Comparison of ENCODE assay signal across 1 cellular context in genomic region chr19:49869009-49869483, GRCh38.
TF ChIP-seq lines count a peak whose summit lies in the region.

No MANE protein-coding gene starts in this region.

TF ChIP-seq in HepG2, 621 proteins besides CTCF, POLR2A, EP300 and RAD21 (continued from another document and continues in another):
- TF ChIP-seq FUBP1 (CRISPR knock-in tag; IDR thresholded peaks at IDR 0.05; ENCODE audit: borderline replicate concordance) (no peak), NR2C2 (CRISPR knock-in tag; IDR thresholded peaks at IDR 0.05; ENCODE audit: borderline replicate concordance) (no peak), ZNF724P (CRISPR knock-in tag; IDR thresholded peaks at IDR 0.05; ENCODE audit: borderline replicate concordance) (no peak), ATF1 (CRISPR knock-in tag; IDR thresholded peaks at IDR 0.05) (no peak), CENPBD1 (CRISPR knock-in tag; IDR thresholded peaks at IDR 0.05; ENCODE audit: borderline replicate concordance, low read depth) (no peak), KAT2B (IDR thresholded peaks at IDR 0.05; ENCODE audit: borderline replicate concordance, low read depth, low read length) (no peak), ZNF510 (CRISPR knock-in tag; IDR thresholded peaks at IDR 0.05; ENCODE audit: low read depth) (0 out of 2 replicates have a peak, but pooled peaks have one; percentile 56), STAG1 (CRISPR knock-in tag; IDR thresholded peaks at IDR 0.05) (no peak), MTA1 (CRISPR knock-in tag; IDR thresholded peaks at IDR 0.05; ENCODE audit: borderline replicate concordance) (peak; percentile 38; the same call in 1 of the 2 replicates), ZNF263 (CRISPR knock-in tag; IDR thresholded peaks at IDR 0.05) (no peak), SIX1 (CRISPR knock-in tag; IDR thresholded peaks at IDR 0.05; ENCODE audit: borderline replicate concordance) (no peak), ZNF772 (CRISPR knock-in tag; IDR thresholded peaks at IDR 0.05) (no peak), FOXJ3 (CRISPR knock-in tag; IDR thresholded peaks at IDR 0.05; ENCODE audit: borderline replicate concordance) (no peak), ZFP36L1 (CRISPR knock-in tag; IDR thresholded peaks at IDR 0.05) (no peak), NRL (CRISPR knock-in tag; IDR thresholded peaks at IDR 0.05; ENCODE audit: borderline replicate concordance) (no peak), SRY (CRISPR knock-in tag; IDR thresholded peaks at IDR 0.05) (no peak), CREB1 (IDR thresholded peaks at IDR 0.05) (no peak), CREB1 (CRISPR knock-in tag; IDR thresholded peaks at IDR 0.05) (no peak), HNRNPK (IDR thresholded peaks at IDR 0.05; ENCODE audit: low read depth, low read length, poor library complexity, severe bottlenecking) (no peak), FOXK2 (IDR thresholded peaks at IDR 0.05) (no peak), GTF3A (CRISPR knock-in tag; conservative IDR thresholded peaks at IDR 0.05) (no peak), ZBTB34 (CRISPR knock-in tag; IDR thresholded peaks at IDR 0.05) (no peak), ZBTB49 (CRISPR knock-in tag; IDR thresholded peaks at IDR 0.05; ENCODE audit: borderline replicate concordance) (no peak), ZNF317 (CRISPR knock-in tag; IDR thresholded peaks at IDR 0.05) (no peak), ZEB1 (IDR thresholded peaks at IDR 0.05; ENCODE audit: insufficient replicate concordance, low read depth) (peak; percentile 72), PHF8 (CRISPR knock-in tag; IDR thresholded peaks at IDR 0.05) (no peak), TSC22D2 (CRISPR knock-in tag; IDR thresholded peaks at IDR 0.05; ENCODE audit: borderline replicate concordance) (no peak), ZNF605 (CRISPR knock-in tag; IDR thresholded peaks at IDR 0.05) (peak; percentile 11; the same call in 1 of the 2 replicates), HNRNPLL (IDR thresholded peaks at IDR 0.05; ENCODE audit: low read depth, low read length, poor library complexity, severe bottlenecking) (no peak), PATZ1 (CRISPR knock-in tag; IDR thresholded peaks at IDR 0.05) (peak; percentile 78), ARNT2 (CRISPR knock-in tag; IDR thresholded peaks at IDR 0.05; ENCODE audit: low read depth) (no peak), MAFF (IDR thresholded peaks at IDR 0.05; ENCODE audit: low read depth, low read length) (no peak), ZNF414 (CRISPR knock-in tag; IDR thresholded peaks at IDR 0.05) (no peak), ZNF709 (CRISPR knock-in tag; IDR thresholded peaks at IDR 0.05) (no peak), ZNF766 (CRISPR knock-in tag; IDR thresholded peaks at IDR 0.05; ENCODE audit: borderline replicate concordance) (no peak)
- TF ChIP-seq, protein P1, sequence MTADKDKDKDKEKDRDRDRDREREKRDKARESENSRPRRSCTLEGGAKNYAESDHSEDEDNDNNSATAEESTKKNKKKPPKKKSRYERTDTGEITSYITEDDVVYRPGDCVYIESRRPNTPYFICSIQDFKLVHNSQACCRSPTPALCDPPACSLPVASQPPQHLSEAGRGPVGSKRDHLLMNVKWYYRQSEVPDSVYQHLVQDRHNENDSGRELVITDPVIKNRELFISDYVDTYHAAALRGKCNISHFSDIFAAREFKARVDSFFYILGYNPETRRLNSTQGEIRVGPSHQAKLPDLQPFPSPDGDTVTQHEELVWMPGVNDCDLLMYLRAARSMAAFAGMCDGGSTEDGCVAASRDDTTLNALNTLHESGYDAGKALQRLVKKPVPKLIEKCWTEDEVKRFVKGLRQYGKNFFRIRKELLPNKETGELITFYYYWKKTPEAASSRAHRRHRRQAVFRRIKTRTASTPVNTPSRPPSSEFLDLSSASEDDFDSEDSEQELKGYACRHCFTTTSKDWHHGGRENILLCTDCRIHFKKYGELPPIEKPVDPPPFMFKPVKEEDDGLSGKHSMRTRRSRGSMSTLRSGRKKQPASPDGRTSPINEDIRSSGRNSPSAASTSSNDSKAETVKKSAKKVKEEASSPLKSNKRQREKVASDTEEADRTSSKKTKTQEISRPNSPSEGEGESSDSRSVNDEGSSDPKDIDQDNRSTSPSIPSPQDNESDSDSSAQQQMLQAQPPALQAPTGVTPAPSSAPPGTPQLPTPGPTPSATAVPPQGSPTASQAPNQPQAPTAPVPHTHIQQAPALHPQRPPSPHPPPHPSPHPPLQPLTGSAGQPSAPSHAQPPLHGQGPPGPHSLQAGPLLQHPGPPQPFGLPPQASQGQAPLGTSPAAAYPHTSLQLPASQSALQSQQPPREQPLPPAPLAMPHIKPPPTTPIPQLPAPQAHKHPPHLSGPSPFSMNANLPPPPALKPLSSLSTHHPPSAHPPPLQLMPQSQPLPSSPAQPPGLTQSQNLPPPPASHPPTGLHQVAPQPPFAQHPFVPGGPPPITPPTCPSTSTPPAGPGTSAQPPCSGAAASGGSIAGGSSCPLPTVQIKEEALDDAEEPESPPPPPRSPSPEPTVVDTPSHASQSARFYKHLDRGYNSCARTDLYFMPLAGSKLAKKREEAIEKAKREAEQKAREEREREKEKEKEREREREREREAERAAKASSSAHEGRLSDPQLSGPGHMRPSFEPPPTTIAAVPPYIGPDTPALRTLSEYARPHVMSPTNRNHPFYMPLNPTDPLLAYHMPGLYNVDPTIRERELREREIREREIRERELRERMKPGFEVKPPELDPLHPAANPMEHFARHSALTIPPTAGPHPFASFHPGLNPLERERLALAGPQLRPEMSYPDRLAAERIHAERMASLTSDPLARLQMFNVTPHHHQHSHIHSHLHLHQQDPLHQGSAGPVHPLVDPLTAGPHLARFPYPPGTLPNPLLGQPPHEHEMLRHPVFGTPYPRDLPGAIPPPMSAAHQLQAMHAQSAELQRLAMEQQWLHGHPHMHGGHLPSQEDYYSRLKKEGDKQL (CRISPR knock-in tag; IDR thresholded peaks at IDR 0.05; ENCODE audit: low read depth): no peak
- TF ChIP-seq, protein P2, sequence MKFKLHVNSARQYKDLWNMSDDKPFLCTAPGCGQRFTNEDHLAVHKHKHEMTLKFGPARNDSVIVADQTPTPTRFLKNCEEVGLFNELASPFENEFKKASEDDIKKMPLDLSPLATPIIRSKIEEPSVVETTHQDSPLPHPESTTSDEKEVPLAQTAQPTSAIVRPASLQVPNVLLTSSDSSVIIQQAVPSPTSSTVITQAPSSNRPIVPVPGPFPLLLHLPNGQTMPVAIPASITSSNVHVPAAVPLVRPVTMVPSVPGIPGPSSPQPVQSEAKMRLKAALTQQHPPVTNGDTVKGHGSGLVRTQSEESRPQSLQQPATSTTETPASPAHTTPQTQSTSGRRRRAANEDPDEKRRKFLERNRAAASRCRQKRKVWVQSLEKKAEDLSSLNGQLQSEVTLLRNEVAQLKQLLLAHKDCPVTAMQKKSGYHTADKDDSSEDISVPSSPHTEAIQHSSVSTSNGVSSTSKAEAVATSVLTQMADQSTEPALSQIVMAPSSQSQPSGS (CRISPR knock-in tag; IDR thresholded peaks at IDR 0.05): no peak
- TF ChIP-seq, protein P3, sequence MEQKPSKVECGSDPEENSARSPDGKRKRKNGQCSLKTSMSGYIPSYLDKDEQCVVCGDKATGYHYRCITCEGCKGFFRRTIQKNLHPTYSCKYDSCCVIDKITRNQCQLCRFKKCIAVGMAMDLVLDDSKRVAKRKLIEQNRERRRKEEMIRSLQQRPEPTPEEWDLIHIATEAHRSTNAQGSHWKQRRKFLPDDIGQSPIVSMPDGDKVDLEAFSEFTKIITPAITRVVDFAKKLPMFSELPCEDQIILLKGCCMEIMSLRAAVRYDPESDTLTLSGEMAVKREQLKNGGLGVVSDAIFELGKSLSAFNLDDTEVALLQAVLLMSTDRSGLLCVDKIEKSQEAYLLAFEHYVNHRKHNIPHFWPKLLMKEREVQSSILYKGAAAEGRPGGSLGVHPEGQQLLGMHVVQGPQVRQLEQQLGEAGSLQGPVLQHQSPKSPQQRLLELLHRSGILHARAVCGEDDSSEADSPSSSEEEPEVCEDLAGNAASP (CRISPR knock-in tag; IDR thresholded peaks at IDR 0.05; ENCODE audit: borderline replicate concordance): no peak
